Comparison of ENCODE assay signal across 11 cellular contexts in the genomic region with DNA sequence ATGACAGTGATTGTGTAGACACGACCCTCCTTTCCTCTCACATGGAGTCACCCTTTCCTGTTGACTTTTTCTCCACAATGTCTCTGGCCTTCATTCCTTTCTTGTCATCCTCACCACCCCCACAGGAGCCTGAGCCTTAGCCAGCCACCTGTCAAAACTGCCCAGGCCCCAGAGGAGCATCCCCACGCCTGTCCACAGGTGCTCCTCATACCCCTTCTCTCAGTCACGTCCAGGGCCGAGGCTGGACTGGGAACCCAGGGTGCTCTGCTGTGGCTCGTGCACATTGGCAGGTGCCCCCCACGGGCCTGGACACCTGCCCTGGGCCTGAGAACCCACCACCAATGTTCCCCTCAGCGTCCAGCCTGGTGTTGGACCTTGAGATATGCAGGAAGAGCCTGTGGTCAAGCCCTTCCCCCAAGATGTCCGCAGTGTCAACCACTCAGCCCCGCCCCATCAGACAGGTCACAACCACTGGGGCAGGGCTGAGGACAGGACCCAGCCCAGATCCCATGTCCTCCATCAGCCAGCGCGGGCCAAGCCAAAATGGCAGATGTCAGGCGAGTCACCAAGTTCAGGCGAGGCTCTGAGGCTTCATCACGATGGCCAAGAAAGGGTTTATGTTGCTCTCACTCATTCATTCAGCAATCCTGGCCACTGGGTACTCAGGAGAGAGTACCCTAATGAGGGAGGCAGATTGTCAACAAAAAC.
DNase-seq lines count a peak whose midpoint lies in the region; ATAC-seq, FAIRE-seq and TF ChIP-seq lines count a peak whose summit lies in the region.
"Had no signal": no experiment of that assay in that cellular context is flagged by ENCODE, and none has a peak within 500 bp of the region (broad histone marks: within the 10 kb centered on the region; RNA-seq: fewer than 3 reads in every experiment).

No MANE protein-coding gene starts in this region.

- peak overlapping the region; percentile 11 for H3K27ac Mint-ChIP-seq in T-helper 17 cell
- peak overlapping the region; percentile 66 for H3K27ac Mint-ChIP-seq in glutamatergic neuron (ENCODE audit: unreplicated experiment)

- peaks cover 11 to 72% of the 10 kb centered on the region in 2 experiments for H3K4me1 ChIP-seq in HCT116 (ENCODE audit: control insufficient read depth in 1 of 2, insufficient read depth in 2 of 2, low read length in 2 of 2)
- peaks cover 91% of the 10 kb centered on the region for H3K4me1 ChIP-seq in skeletal muscle satellite cell (ENCODE audit: control insufficient read depth, insufficient read depth, low read length)

- no TSS peak for BruUV-seq in HCT116 (replicated peaks; lab: Mats Ljungman, UMichigan)

- no peak for TF ChIP-seq RAD21 in HCT116 (IDR thresholded peaks at IDR 0.05; ENCODE audit: low read depth)

- H3K27me3 Mint-ChIP-seq in T-helper 17 cell, result no peaks in the 10 kb centered on the region
- peaks cover 14% of the 10 kb centered on the region for H3K27me3 Mint-ChIP-seq in glutamatergic neuron (ENCODE audit: unreplicated experiment)

- intact Hi-C loops in HCT116 (cut with micrococcal nuclease), result no loop called here

- peaks cover 33% of the 10 kb centered on the region for H3K4me1 Mint-ChIP-seq in T-helper 17 cell
- peaks cover 22% of the 10 kb centered on the region for H3K4me1 Mint-ChIP-seq in glutamatergic neuron (ENCODE audit: low read depth, unreplicated experiment)

- TF ChIP-seq CTCF in HCT116 (IDR thresholded peaks at IDR 0.05 in 2 of 3, conservative IDR thresholded peaks at IDR 0.05 in 1 of 3; ENCODE audit: borderline replicate concordance in 1 of 3, insufficient read depth in 1 of 3, low read depth in 2 of 3, low read length in 2 of 3), result no peak
- no peak for TF ChIP-seq CTCF in glutamatergic neuron (IDR thresholded peaks at IDR 0.05; ENCODE audit: partially characterized antibody, unreplicated experiment)

- H3K27ac ChIP-seq in HCT116 (ENCODE audit: low read depth, low read length), result peak overlapping the region; percentile 0; the same call in 1 of the 2 replicates
- H3K27ac ChIP-seq: neutrophil had no signal

- peaks cover 94% of the 10 kb centered on the region for H3K79me2 ChIP-seq in HCT116 (ENCODE audit: insufficient read depth, low read length)

- H3K4me3 Mint-ChIP-seq in T-helper 17 cell, result no peak overlapping the region
- H3K4me3 Mint-ChIP-seq in glutamatergic neuron (ENCODE audit: unreplicated experiment), result peak overlapping the region; percentile 42

- H2AFZ ChIP-seq in HCT116 (ENCODE audit: low read depth, low read length, poor library complexity, severe bottlenecking), result no peak overlapping the region

- POLR2A ChIA-PET in HCT116 (lab: Charles Lee), result no interaction called here

- FAIRE-seq in urothelium cell line (lab: Jason Lieb, UNC), result no peak

- 0 out of 2 replicates have a peak, but pooled peaks have one; percentile 28 for ATAC-seq in HCT116
- ATAC-seq in T-helper 17 cell, result no peak
- ATAC-seq in GM21360 (IDR thresholded peaks at IDR 0.05; ENCODE audit: unreplicated experiment), result no peak

- peaks cover 3% of the 10 kb centered on the region for H3K9me3 Mint-ChIP-seq in glutamatergic neuron (ENCODE audit: unreplicated experiment)

- no peak for TF ChIP-seq POLR2A in HCT116 (IDR thresholded peaks at IDR 0.05; ENCODE audit: borderline replicate concordance, extremely low read depth, insufficient read depth, insufficient read length)

- no peaks in the 10 kb centered on the region for H3K9me3 ChIP-seq in HCT116 (ENCODE audit: control insufficient read depth in 1 of 2, insufficient read depth in 1 of 2, low read depth in 1 of 2, low read length in 2 of 2)
- H3K9me3 ChIP-seq in T-helper 17 cell (ENCODE audit: control insufficient read depth, low read length, poor library complexity, severe bottlenecking), result no peaks in the 10 kb centered on the region
- H3K9me3 ChIP-seq in skeletal muscle satellite cell (replicated peaks; ENCODE audit: low read length), result no peaks in the 10 kb centered on the region
- H3K9me3 ChIP-seq: neutrophil had no signal

- H3K36me3 Mint-ChIP-seq in T-helper 17 cell (ENCODE audit: low read depth), result peaks cover 4% of the 10 kb centered on the region
- H3K36me3 Mint-ChIP-seq in glutamatergic neuron (ENCODE audit: unreplicated experiment), result peaks cover 4% of the 10 kb centered on the region

- H3K9ac ChIP-seq in HCT116 (ENCODE audit: low read length) (no peak overlapping the region), skeletal muscle satellite cell (ENCODE audit: low read depth, low read length) (peak overlapping the region; percentile 71)

- no peaks in the 10 kb centered on the region for H4K20me1 ChIP-seq in HCT116 (ENCODE audit: insufficient read depth)

- RAD21 ChIA-PET in HCT116 (lab: Charles Lee; ENCODE audit: low non-redundant PET in 1 of 2, low total read pairs in 2 of 2, uncharacterized antibody in 2 of 2, unreplicated experiment in 2 of 2), result no interaction called here

- H3K4me3 ChIP-seq in HCT116 (replicated peaks in 1 of 2; ENCODE audit: low read depth in 1 of 2, low read length in 2 of 2) (no peak overlapping the region), skeletal muscle satellite cell (ENCODE audit: low read length) (peak overlapping the region; percentile 33)

- H3K27me3 ChIP-seq in HCT116 (ENCODE audit: insufficient read depth, low read length) (no peaks in the 10 kb centered on the region), skeletal muscle satellite cell (ENCODE audit: control insufficient read depth, insufficient read depth, low read length) (no peaks in the 10 kb centered on the region)

- CTCF ChIA-PET in HCT116 (lab: Charles Lee), result no interaction called here

- peak overlapping the region; percentile 17; the same call in 1 of the 2 replicates for H3K4me2 ChIP-seq in HCT116 (ENCODE audit: low read length)
- peak overlapping the region; percentile 74 for H3K4me2 ChIP-seq in skeletal muscle satellite cell (ENCODE audit: low read length)

- no peaks in the 10 kb centered on the region for H3K9me2 ChIP-seq in HCT116 (ENCODE audit: insufficient read depth)

- no peak for DNase-seq in HCT116 (ENCODE audit: low read depth, low spot score)
- DNase-seq in T-helper 17 cell, result no peak
- no peak for DNase-seq in glutamatergic neuron
- no peak for DNase-seq in NOMO-1 (lab: John Stamatoyannopoulos, UW; ENCODE audit: unreplicated experiment in 2 of 2)
- no peak for DNase-seq in NCI-H2196 (lab: John Stamatoyannopoulos, UW; ENCODE audit: unreplicated experiment)
- no peak for DNase-seq in urothelium cell line (ENCODE audit: low spot score)
- DNase-seq: activated effector memory CD4-positive, alpha-beta T cell treated with Interleukin-2 at 50 U/mL for 16 hours; NCI-H187 treated with DMSO at 0.1 percent for 48 hours had no signal

- H3K36me3 ChIP-seq in HCT116 (ENCODE audit: control insufficient read depth in 1 of 2, insufficient read depth in 2 of 2, low read length in 2 of 2), result peaks cover 0 to 15% of the 10 kb centered on the region in 2 experiments; a peak in 1 of 4 replicates
- H3K36me3 ChIP-seq in skeletal muscle satellite cell (ENCODE audit: insufficient read depth, low read length), result peaks cover 56% of the 10 kb centered on the region
- H3K36me3 ChIP-seq: neutrophil had no signal

TF ChIP-seq in HCT116, 20 proteins besides CTCF, POLR2A, EP300 and RAD21 (continues in another document):
- TF ChIP-seq JUND (IDR thresholded peaks at IDR 0.05), result no peak
- TF ChIP-seq ZNF274 (IDR thresholded peaks at IDR 0.05; ENCODE audit: low read depth, low read length), result no peak
- no peak for TF ChIP-seq EGR1 (IDR thresholded peaks at IDR 0.05; ENCODE audit: low read depth)
- TF ChIP-seq ZFX (IDR thresholded peaks at IDR 0.05), result no peak
- no peak for TF ChIP-seq FOSL1 (IDR thresholded peaks at IDR 0.05; ENCODE audit: low read depth)
- TF ChIP-seq YY1 (IDR thresholded peaks at IDR 0.05; ENCODE audit: extremely low read depth, insufficient replicate concordance, low read depth, low read length), result no peak
- TF ChIP-seq, protein P1, sequence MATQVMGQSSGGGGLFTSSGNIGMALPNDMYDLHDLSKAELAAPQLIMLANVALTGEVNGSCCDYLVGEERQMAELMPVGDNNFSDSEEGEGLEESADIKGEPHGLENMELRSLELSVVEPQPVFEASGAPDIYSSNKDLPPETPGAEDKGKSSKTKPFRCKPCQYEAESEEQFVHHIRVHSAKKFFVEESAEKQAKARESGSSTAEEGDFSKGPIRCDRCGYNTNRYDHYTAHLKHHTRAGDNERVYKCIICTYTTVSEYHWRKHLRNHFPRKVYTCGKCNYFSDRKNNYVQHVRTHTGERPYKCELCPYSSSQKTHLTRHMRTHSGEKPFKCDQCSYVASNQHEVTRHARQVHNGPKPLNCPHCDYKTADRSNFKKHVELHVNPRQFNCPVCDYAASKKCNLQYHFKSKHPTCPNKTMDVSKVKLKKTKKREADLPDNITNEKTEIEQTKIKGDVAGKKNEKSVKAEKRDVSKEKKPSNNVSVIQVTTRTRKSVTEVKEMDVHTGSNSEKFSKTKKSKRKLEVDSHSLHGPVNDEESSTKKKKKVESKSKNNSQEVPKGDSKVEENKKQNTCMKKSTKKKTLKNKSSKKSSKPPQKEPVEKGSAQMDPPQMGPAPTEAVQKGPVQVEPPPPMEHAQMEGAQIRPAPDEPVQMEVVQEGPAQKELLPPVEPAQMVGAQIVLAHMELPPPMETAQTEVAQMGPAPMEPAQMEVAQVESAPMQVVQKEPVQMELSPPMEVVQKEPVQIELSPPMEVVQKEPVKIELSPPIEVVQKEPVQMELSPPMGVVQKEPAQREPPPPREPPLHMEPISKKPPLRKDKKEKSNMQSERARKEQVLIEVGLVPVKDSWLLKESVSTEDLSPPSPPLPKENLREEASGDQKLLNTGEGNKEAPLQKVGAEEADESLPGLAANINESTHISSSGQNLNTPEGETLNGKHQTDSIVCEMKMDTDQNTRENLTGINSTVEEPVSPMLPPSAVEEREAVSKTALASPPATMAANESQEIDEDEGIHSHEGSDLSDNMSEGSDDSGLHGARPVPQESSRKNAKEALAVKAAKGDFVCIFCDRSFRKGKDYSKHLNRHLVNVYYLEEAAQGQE (IDR thresholded peaks at IDR 0.05; ENCODE audit: low read depth), result no peak
- TF ChIP-seq CBX3 (IDR thresholded peaks at IDR 0.05; ENCODE audit: low read depth), result no peak
- no peak for TF ChIP-seq EZH2phosphoT487 (IDR thresholded peaks at IDR 0.05; ENCODE audit: borderline replicate concordance)
